In genomic region chr13:46926856-46927625, GRCh38 we compare ENCODE assay signal across 23 cellular contexts. TPM values are rescaled to one million over a fixed set of nuclear protein-coding genes. Genes with fewer than 3 reads are reported as not detected.
DNase-seq lines count a peak whose midpoint lies in the region; ATAC-seq, FAIRE-seq and TF ChIP-seq lines count a peak whose summit lies in the region.
"Had no signal": no experiment of that assay in that cellular context is flagged by ENCODE, and none has a peak within 500 bp of the region (broad histone marks: within the 10 kb centered on the region; RNA-seq: fewer than 3 reads in every experiment).

No MANE protein-coding gene starts in this region.

- WGBS in GM23248 (ENCODE audit: low coverage in 1 of 2, low lambda C conversion rate in 2 of 2, missing lambda C conversion rate in 2 of 2), 2 experiments = 28 to 32% methylated on average over 5 of the region's 5 CpGs

- H3K9ac ChIP-seq in GM23248 (0 out of 2 replicates have a peak overlapping the region, but pooled peaks have one; percentile 30), astrocyte (ENCODE audit: low read length) (no peak overlapping the region)
- H3K9ac ChIP-seq: BLaER1 had no signal

- no peaks in the 10 kb centered on the region for H3K36me3 Mint-ChIP-seq in astrocyte (ENCODE audit: low read depth, unreplicated experiment)
- H3K36me3 Mint-ChIP-seq: activated naive CD4-positive, alpha-beta T cell treated with anti-CD3 and anti-CD28 coated beads, Interleukin-2, amount 50 U/mL, for 72 hours had no signal

- no peak for TF ChIP-seq CTCF in astrocyte (IDR thresholded peaks at IDR 0.05; ENCODE audit: insufficient read depth, low read depth, low read length)
- no peak for TF ChIP-seq CTCF in vagina (IDR thresholded peaks at IDR 0.05)

- H4K20me1 ChIP-seq in GM23248 (ENCODE audit: insufficient read depth) = no peaks in the 10 kb centered on the region
- no peaks in the 10 kb centered on the region for H4K20me1 ChIP-seq in astrocyte (ENCODE audit: insufficient read depth, low read length)
- H4K20me1 ChIP-seq: BLaER1 had no signal

- H3K9me3 Mint-ChIP-seq in astrocyte (ENCODE audit: unreplicated experiment) = no peaks in the 10 kb centered on the region
- H3K9me3 Mint-ChIP-seq: activated naive CD4-positive, alpha-beta T cell treated with anti-CD3 and anti-CD28 coated beads, Interleukin-2, amount 50 U/mL, for 72 hours had no signal

- DNase-seq in GM23248 (peak; percentile 75), astrocyte (ENCODE audit: low read depth) (peak; percentile 11), kidney tubule cell (ENCODE audit: low spot score) (peak; percentile 23), vagina (ENCODE audit: extremely low spot score in 2 of 2) (no peak), GDM1 (lab: John Stamatoyannopoulos, UW) (no peak)
- DNase-seq: Calu3; effector memory CD4-positive, alpha-beta T cell; naive B cell; NCI-H1417 treated with DMSO at 0.1 percent for 48 hours; occipital lobe; stimulated activated CD8-positive, alpha-beta memory T cell treated with anti-CD3 and anti-CD28 coated beads, Interleukin-4, amount 100 ng/mL, for 48 hours; T1000; upper lobe of left lung had no signal

- H3K9me2 ChIP-seq in GM23248 (ENCODE audit: insufficient read depth) = 0 out of 2 replicates have a peak, but pooled peaks cover 3% of the 10 kb centered on the region

- in situ Hi-C loops in GM23248 (cut with MboI) = no loop called here

- ATAC-seq in GM19467 (IDR thresholded peaks at IDR 0.05; ENCODE audit: unreplicated experiment) (no peak), GM21381 (IDR thresholded peaks at IDR 0.05; ENCODE audit: unreplicated experiment) (no peak)
- ATAC-seq: activated naive CD4-positive, alpha-beta T cell treated with anti-CD3 and anti-CD28 coated beads, Interleukin-2, amount 50 U/mL, for 72 hours had no signal

- H3K9me3 ChIP-seq in GM23248 (ENCODE audit: low read depth) (no peaks in the 10 kb centered on the region), astrocyte (ENCODE audit: insufficient read depth, low read depth, low read length) (no peaks in the 10 kb centered on the region), vagina (no peaks in the 10 kb centered on the region)
- H3K9me3 ChIP-seq: BLaER1, esophagus muscularis mucosa, upper lobe of left lung had no signal

- FAIRE-seq in astrocyte (lab: Jason Lieb, UNC) = peak; percentile 73
- FAIRE-seq: GM19239, H54 had no signal

- H2AFZ ChIP-seq in GM23248 (peak overlapping the region; percentile 56; the same call in 1 of the 2 replicates), astrocyte (ENCODE audit: low read depth, low read length) (no peak overlapping the region)

- H3K4me1 ChIP-seq in GM23248 (ENCODE audit: insufficient read depth) = peaks cover 27% of the 10 kb centered on the region
- no peaks in the 10 kb centered on the region for H3K4me1 ChIP-seq in astrocyte (ENCODE audit: insufficient read depth, low read length)
- peaks cover 21% of the 10 kb centered on the region for H3K4me1 ChIP-seq in vagina
- H3K4me1 ChIP-seq: BLaER1, esophagus muscularis mucosa, right atrium auricular region, upper lobe of left lung had no signal

- peak overlapping the region; percentile 42 for H3K4me3 ChIP-seq in GM23248
- H3K4me3 ChIP-seq in astrocyte (ENCODE audit: insufficient read depth, low read depth, low read length) = no peak overlapping the region
- no peak overlapping the region for H3K4me3 ChIP-seq in vagina
- H3K4me3 ChIP-seq: BLaER1, esophagus muscularis mucosa, lung, right atrium auricular region, upper lobe of left lung had no signal

- H3K79me2 ChIP-seq in GM23248 (ENCODE audit: insufficient read depth) (no peaks in the 10 kb centered on the region), astrocyte (ENCODE audit: insufficient read depth, low read length) (no peaks in the 10 kb centered on the region)

- no peaks in the 10 kb centered on the region for H3K27me3 Mint-ChIP-seq in astrocyte (ENCODE audit: low read depth, unreplicated experiment)

- H3K36me3 ChIP-seq in GM23248 (ENCODE audit: low read depth) = no peaks in the 10 kb centered on the region
- H3K36me3 ChIP-seq in astrocyte (ENCODE audit: insufficient read depth, low read length) = no peaks in the 10 kb centered on the region
- H3K36me3 ChIP-seq in vagina = no peaks in the 10 kb centered on the region
- H3K36me3 ChIP-seq: BLaER1, esophagus muscularis mucosa, right atrium auricular region, upper lobe of left lung had no signal

- H3K27ac ChIP-seq in GM23248 = peak overlapping the region; percentile 71
- H3K27ac ChIP-seq in astrocyte (ENCODE audit: low read depth, low read length) = no peak overlapping the region
- H3K27ac ChIP-seq in vagina = peak overlapping the region; percentile 81
- H3K27ac ChIP-seq: BLaER1, esophagus muscularis mucosa, right atrium auricular region, RWPE1, upper lobe of left lung had no signal

- H3K27ac Mint-ChIP-seq in astrocyte (ENCODE audit: unreplicated experiment) = no peak overlapping the region
- H3K27ac Mint-ChIP-seq: activated naive CD4-positive, alpha-beta T cell treated with anti-CD3 and anti-CD28 coated beads, Interleukin-2, amount 50 U/mL, for 72 hours had no signal

- H3K4me3 Mint-ChIP-seq in astrocyte (ENCODE audit: unreplicated experiment) = no peak overlapping the region
- H3K4me3 Mint-ChIP-seq: naive B cell had no signal

- peak overlapping the region; percentile 75 for H3K4me2 ChIP-seq in GM23248 (ENCODE audit: unreplicated experiment)
- H3K4me2 ChIP-seq in astrocyte (ENCODE audit: low read length) = no peak overlapping the region
- H3K4me2 ChIP-seq: BLaER1 had no signal

- intact Hi-C loops in vagina (cut with DNase I) = no loop called here

- H3K27me3 ChIP-seq in GM23248 (replicated peaks; ENCODE audit: insufficient read depth) (no peaks in the 10 kb centered on the region), astrocyte (ENCODE audit: insufficient read depth, low read length) (no peaks in the 10 kb centered on the region), vagina (no peaks in the 10 kb centered on the region)
- H3K27me3 ChIP-seq: BLaER1, esophagus muscularis mucosa, right atrium auricular region, upper lobe of left lung had no signal

- H3K4me1 Mint-ChIP-seq in astrocyte (ENCODE audit: low read depth, unreplicated experiment) = no peaks in the 10 kb centered on the region
- H3K4me1 Mint-ChIP-seq: naive B cell had no signal

- H3F3A ChIP-seq in GM23248 (ENCODE audit: insufficient read depth) = peaks cover 23% of the 10 kb centered on the region

- no peak for TF ChIP-seq POLR2A in vagina (IDR thresholded peaks at IDR 0.05)

RNA-seq across cellular contexts. Expression of gene HTR2A, which starts 30.2 kb away (rescaled TPM):
- 1.8 and 2.1 TPM in 2 replicates for total RNA-seq in GM23248 (2014; rRNA removed; shearing (Covaris generic))
- polyA plus RNA-seq in GM23248 (2016; fragmentation: Nextera tagmentation; extraction: Ambion mirVana) = 2.0 and 3.7 TPM in 2 replicates
- total RNA-seq in astrocyte (not detected in 2 replicates), vagina (2.2 TPM)
- total RNA-seq: activated naive CD4-positive, alpha-beta T cell treated with anti-CD3 and anti-CD28 coated beads, Interleukin-2, amount 50 U/mL, for 72 hours; Calu3 had no signal

Comparison
In these comparisons a context has a peak if more than half of its experiments do, and no peak if none do; other contexts are left out.
1. DNase-seq: peak in GM23248 (single experiment), astrocyte (single experiment) and kidney tubule cell (single experiment); none in vagina (0 of 2) and GDM1 (single experiment).